Comparison of ENCODE assay signal across 9 cellular contexts in genomic region chr4:40192286-40193017, GRCh38. TPM values are rescaled to one million over a fixed set of nuclear protein-coding genes. Genes with fewer than 3 reads are reported as not detected.
DNase-seq lines count a peak whose midpoint lies in the region; ATAC-seq and TF ChIP-seq lines count a peak whose summit lies in the region.
"Had no signal": no experiment of that assay in that cellular context is flagged by ENCODE, and none has a peak within 500 bp of the region (broad histone marks: within the 10 kb centered on the region; RNA-seq: fewer than 3 reads in every experiment).

No MANE protein-coding gene starts in this region.

- peaks cover 38% of the 10 kb centered on the region for H3K36me3 Mint-ChIP-seq in central memory CD8-positive, alpha-beta T cell (ENCODE audit: insufficient read depth)

- no peaks in the 10 kb centered on the region for H3K9me3 ChIP-seq in DND-41 (ENCODE audit: insufficient read depth, low read length, severe bottlenecking)
- no peaks in the 10 kb centered on the region for H3K9me3 ChIP-seq in ascending aorta

- H3K4me1 ChIP-seq in DND-41 (ENCODE audit: insufficient read depth, low read length) (peaks cover 78% of the 10 kb centered on the region), ascending aorta (no peaks in the 10 kb centered on the region)

- ATAC-seq in DND-41 (ENCODE audit: insufficient read depth, low read depth) (no peak), GM19324 (IDR thresholded peaks at IDR 0.05; ENCODE audit: low FRiP score, unreplicated experiment) (peak; percentile 37), HG03354 (IDR thresholded peaks at IDR 0.05; ENCODE audit: poor library complexity, severe bottlenecking, unreplicated experiment) (peak; percentile 41)
- no peak for ATAC-seq in central memory CD8-positive, alpha-beta T cell (replicated peaks; ENCODE audit: extremely low read depth, poor library complexity, severe bottlenecking)

- peak overlapping the region; percentile 100 for H3K4me3 Mint-ChIP-seq in central memory CD8-positive, alpha-beta T cell
- H3K4me3 Mint-ChIP-seq: nephron had no signal

- H3K79me2 ChIP-seq in DND-41 (ENCODE audit: insufficient read depth, low read length), result peaks cover 96% of the 10 kb centered on the region

- peak overlapping the region; percentile 98 for H3K27ac ChIP-seq in DND-41 (ENCODE audit: low read length)
- H3K27ac ChIP-seq in ascending aorta, result no peak overlapping the region

- peaks cover 83% of the 10 kb centered on the region for H3K4me1 Mint-ChIP-seq in central memory CD8-positive, alpha-beta T cell

- no peaks in the 10 kb centered on the region for H4K20me1 ChIP-seq in DND-41 (ENCODE audit: insufficient read depth, low read length)

- TF ChIP-seq CTCF in DND-41 (IDR thresholded peaks at IDR 0.05; ENCODE audit: borderline replicate concordance, extremely low read depth, low read length, poor library complexity, severe bottlenecking) (peak; percentile 31), ascending aorta (IDR thresholded peaks at IDR 0.05) (no peak)

- H3K36me3 ChIP-seq in DND-41 (ENCODE audit: insufficient read depth, low read length) (peaks cover 3% of the 10 kb centered on the region; the same call in 1 of the 2 replicates), ascending aorta (no peaks in the 10 kb centered on the region)

- no peaks in the 10 kb centered on the region for H3K27me3 Mint-ChIP-seq in central memory CD8-positive, alpha-beta T cell

- DNase-seq in DND-41, result peak; percentile 53
- DNase-seq in central memory CD8-positive, alpha-beta T cell (ENCODE audit: low spot score in 2 of 2), result no peak
- no peak for DNase-seq in NCI-H2029 treated with DMSO at 0.1 percent for 48 hours (lab: John Stamatoyannopoulos, UW)
- DNase-seq in ascending aorta (ENCODE audit: low spot score in 2 of 2), result no peak
- no peak for DNase-seq in cerebellum (ENCODE audit: low spot score)
- no peak for DNase-seq in stimulated activated CD4-positive, alpha-beta T cell treated with anti-CD3 and anti-CD28 coated beads, Interleukin-1b, Interleukin-23, amount 100 ng/mL, for 48 hours

- peak overlapping the region; percentile 100 for H3K27ac Mint-ChIP-seq in central memory CD8-positive, alpha-beta T cell (ENCODE audit: low read depth)

- H2AFZ ChIP-seq in DND-41 (ENCODE audit: low read depth, low read length), result no peak overlapping the region; the same call in 1 of the 2 replicates

- peak overlapping the region; percentile 86 for H3K9ac ChIP-seq in DND-41 (ENCODE audit: low read depth, low read length)

- intact Hi-C loops in ascending aorta (cut with DNase I), result no loop called here

- H3K4me3 ChIP-seq in DND-41 (ENCODE audit: low read depth in 1 of 2, low read length in 2 of 2), result peak overlapping the region; percentile 71 to 84; a peak in 3 of 4 replicates
- no peak overlapping the region for H3K4me3 ChIP-seq in ascending aorta

- H3K9me3 Mint-ChIP-seq in central memory CD8-positive, alpha-beta T cell, result no peaks in the 10 kb centered on the region
- H3K9me3 Mint-ChIP-seq: nephron had no signal

- H3K27me3 ChIP-seq in DND-41 (ENCODE audit: insufficient read depth, low read length, poor library complexity) (no peaks in the 10 kb centered on the region), ascending aorta (no peaks in the 10 kb centered on the region)

- peak overlapping the region; percentile 74 for H3K4me2 ChIP-seq in DND-41 (ENCODE audit: insufficient read depth, low read length)

RNA-seq across cellular contexts. Expression of gene RHOH, which starts 4.4 kb away (rescaled TPM):
- total RNA-seq in ascending aorta (not detected), cerebellum (0.18 TPM)

Comparison
In these comparisons a context has a peak if more than half of its experiments do, and no peak if none do; other contexts are left out.
1. ATAC-seq: peak in GM19324 (single experiment) and HG03354 (single experiment); none in DND-41 (single experiment) and central memory CD8-positive, alpha-beta T cell (single experiment).
2. H3K4me3 ChIP-seq: peak in DND-41 (2 of 2); none in ascending aorta (0 of 2).